ENCODE assay signal across 8 cellular contexts in genomic region chr9:84667571-84668203, GRCh38. TPM values are rescaled to one million over a fixed set of nuclear protein-coding genes. Genes with fewer than 3 reads are reported as not detected.
DNase-seq lines count a peak whose midpoint lies in the region; ATAC-seq lines count a peak whose summit lies in the region.

No MANE protein-coding gene starts in this region.

- no peak overlapping the region for H3K27ac ChIP-seq in iPS DF 6.9 (ENCODE audit: low read length)

- WGBS in iPS DF 6.9 (ENCODE audit: insufficient coverage, insufficient read length) = no CpG with 5 or more reads among the region's 27 CpGs

- H3K9me3 Mint-ChIP-seq in activated T-helper 17 cell treated with anti-CD3 and anti-CD28 coated beads, Interleukin-2, amount 50 U/mL, for 72 hours = no peaks in the 10 kb centered on the region

- peaks cover 14% of the 10 kb centered on the region for H3K36me3 Mint-ChIP-seq in activated T-helper 17 cell treated with anti-CD3 and anti-CD28 coated beads, Interleukin-2, amount 50 U/mL, for 72 hours (ENCODE audit: low read depth)

- peaks cover 43% of the 10 kb centered on the region for H3K27me3 ChIP-seq in iPS DF 6.9 (ENCODE audit: control insufficient read depth, insufficient read depth, low read length)
- peaks cover 48% of the 10 kb centered on the region for H3K27me3 ChIP-seq in skeletal muscle satellite cell (ENCODE audit: control insufficient read depth, insufficient read depth, low read length)

- H3K36me3 ChIP-seq in iPS DF 6.9 (ENCODE audit: control insufficient read depth, insufficient read depth, low read length) = no peaks in the 10 kb centered on the region
- H3K36me3 ChIP-seq in skeletal muscle satellite cell (ENCODE audit: insufficient read depth, low read length) = no peaks in the 10 kb centered on the region

- no peaks in the 10 kb centered on the region for H3K9me3 ChIP-seq in iPS DF 6.9 (ENCODE audit: control insufficient read depth, insufficient read depth, low read length)
- H3K9me3 ChIP-seq in skeletal muscle satellite cell (replicated peaks; ENCODE audit: low read length) = no peaks in the 10 kb centered on the region

- peaks cover 55% of the 10 kb centered on the region for H3K27me3 Mint-ChIP-seq in activated T-helper 17 cell treated with anti-CD3 and anti-CD28 coated beads, Interleukin-2, amount 50 U/mL, for 72 hours

- peak; percentile 36 for ATAC-seq in HG02981 (IDR thresholded peaks at IDR 0.05; ENCODE audit: unreplicated experiment)
- ATAC-seq in activated T-helper 17 cell treated with anti-CD3 and anti-CD28 coated beads, Interleukin-2, amount 50 U/mL, for 72 hours (replicated peaks) = peak; percentile 18
- no peak for ATAC-seq in HG03439 (IDR thresholded peaks at IDR 0.05; ENCODE audit: unreplicated experiment)

- H3K4me2 ChIP-seq in skeletal muscle satellite cell (ENCODE audit: low read length) = peak overlapping the region; percentile 97

- DNase-seq in activated naive CD4-positive, alpha-beta T cell treated with Interleukin-2 at 50 U/mL for 16 hours = peak; percentile 2
- no peak for DNase-seq in activated naive CD4-positive, alpha-beta T cell (lab: John Stamatoyannopoulos, UW)
- no peak for DNase-seq in iPS DF 6.9 (ENCODE audit: low read depth, low spot score)
- DNase-seq in NK-92 (lab: John Stamatoyannopoulos, UW; ENCODE audit: unreplicated experiment) = no peak

- peak overlapping the region; percentile 30; the same call in 1 of the 2 replicates for H3K4me3 ChIP-seq in iPS DF 6.9 (ENCODE audit: low read length)
- H3K4me3 ChIP-seq in skeletal muscle satellite cell (ENCODE audit: low read length) = peak overlapping the region; percentile 71

- H3K4me1 Mint-ChIP-seq in activated T-helper 17 cell treated with anti-CD3 and anti-CD28 coated beads, Interleukin-2, amount 50 U/mL, for 72 hours = no peaks in the 10 kb centered on the region

- peak overlapping the region; percentile 75 for H3K4me3 Mint-ChIP-seq in activated T-helper 17 cell treated with anti-CD3 and anti-CD28 coated beads, Interleukin-2, amount 50 U/mL, for 72 hours

- 0 out of 2 replicates have a peak, but pooled peaks cover 4% of the 10 kb centered on the region for H3K4me1 ChIP-seq in iPS DF 6.9 (ENCODE audit: control insufficient read depth, insufficient read depth, low read length)
- H3K4me1 ChIP-seq in skeletal muscle satellite cell (ENCODE audit: control insufficient read depth, insufficient read depth, low read length) = peaks cover 19% of the 10 kb centered on the region

- no peak overlapping the region for H3K27ac Mint-ChIP-seq in activated T-helper 17 cell treated with anti-CD3 and anti-CD28 coated beads, Interleukin-2, amount 50 U/mL, for 72 hours

- no peak overlapping the region for H3K9ac ChIP-seq in skeletal muscle satellite cell (ENCODE audit: low read depth, low read length)

RNA-seq across cellular contexts. Expression of gene NTRK2, which starts 1.8 kb away (rescaled TPM):
- total RNA-seq in activated T-helper 17 cell treated with anti-CD3 and anti-CD28 coated beads, Interleukin-2, amount 50 U/mL, for 72 hours = 1 to 10 TPM; 9.6 to 9.9 TPM
- total RNA-seq in skeletal muscle satellite cell (2012; rRNA removed) = not detected in 2 replicates
